Comparison of ENCODE assay signal across 29 cellular contexts in genomic region chr15:63329567-63330350, GRCh38. TPM values are rescaled to one million over a fixed set of nuclear protein-coding genes. Genes with fewer than 3 reads are reported as not detected.
"Had no signal": no experiment of that assay in that cellular context is flagged by ENCODE, and none has a peak within 500 bp of the region (broad histone marks: within the 10 kb centered on the region; RNA-seq: fewer than 3 reads in every experiment).

No MANE protein-coding gene starts in this region.

- ATAC-seq: activated CD8-positive, alpha-beta memory T cell treated with anti-CD3 and anti-CD28 coated beads, Interleukin-2, amount 10 ng/mL, durations not matched to agents 7 days and 5 days; activated T-helper 17 cell treated with anti-CD3 and anti-CD28 coated beads, Interleukin-2, amount 50 U/mL, for 72 hours; esophagus mucosa; gastroesophageal sphincter; heart left ventricle; left ventricle myocardium superior; naive thymus-derived CD8-positive, alpha-beta T cell; pancreas; stimulated activated effector memory CD8-positive, alpha-beta T cell treated with anti-CD3 and anti-CD28 coated beads, Interleukin-12 subunit alpha, Interleukin-12 subunit beta, amount 100 ng/mL, for 72 hours had no signal

- H3K4me1 Mint-ChIP-seq: activated B cell treated with CpG ODN at 0.5 μM for 24 hours; activated naive CD8-positive, alpha-beta T cell treated with anti-CD3 and anti-CD28 coated beads for 36 hours; activated T-helper 17 cell treated with anti-CD3 and anti-CD28 coated beads, Interleukin-2, amount 50 U/mL, for 72 hours; memory B cell; naive thymus-derived CD8-positive, alpha-beta T cell had no signal

- H3K4me3 Mint-ChIP-seq: activated B cell treated with CpG ODN at 0.5 μM for 24 hours; activated CD4-positive, alpha-beta memory T cell treated with anti-CD3 and anti-CD28 coated beads for 36 hours; activated CD8-positive, alpha-beta memory T cell treated with anti-CD3 and anti-CD28 coated beads, Interleukin-2, amount 10 ng/mL, durations not matched to agents 7 days and 5 days; activated naive CD8-positive, alpha-beta T cell treated with anti-CD3 and anti-CD28 coated beads for 36 hours; activated T-helper 17 cell treated with anti-CD3 and anti-CD28 coated beads, Interleukin-2, amount 50 U/mL, for 72 hours; memory B cell; naive thymus-derived CD8-positive, alpha-beta T cell; stimulated activated effector memory CD8-positive, alpha-beta T cell treated with anti-CD3 and anti-CD28 coated beads, Interleukin-12 subunit alpha, Interleukin-12 subunit beta, amount 100 ng/mL, for 72 hours; type B pancreatic cell had no signal

- H3K36me3 ChIP-seq: gastroesophageal sphincter, heart left ventricle, neutrophil, pancreas, right lobe of liver, stomach had no signal

- H3K9me3 ChIP-seq: gastroesophageal sphincter, heart left ventricle, neutrophil, pancreas, right lobe of liver, stomach, testis had no signal

- H3K27ac Mint-ChIP-seq: activated B cell treated with CpG ODN at 0.5 μM for 24 hours; activated CD4-positive, alpha-beta memory T cell treated with anti-CD3 and anti-CD28 coated beads for 36 hours; activated CD8-positive, alpha-beta memory T cell treated with anti-CD3 and anti-CD28 coated beads, Interleukin-2, amount 10 ng/mL, durations not matched to agents 7 days and 5 days; activated naive CD8-positive, alpha-beta T cell treated with anti-CD3 and anti-CD28 coated beads for 36 hours; activated T-helper 17 cell treated with anti-CD3 and anti-CD28 coated beads, Interleukin-2, amount 50 U/mL, for 72 hours; memory B cell; naive thymus-derived CD8-positive, alpha-beta T cell; stimulated activated effector memory CD8-positive, alpha-beta T cell treated with anti-CD3 and anti-CD28 coated beads, Interleukin-12 subunit alpha, Interleukin-12 subunit beta, amount 100 ng/mL, for 72 hours; type B pancreatic cell had no signal

- H3K27me3 Mint-ChIP-seq: activated B cell treated with CpG ODN at 0.5 μM for 24 hours; activated CD4-positive, alpha-beta memory T cell treated with anti-CD3 and anti-CD28 coated beads for 36 hours; activated CD8-positive, alpha-beta memory T cell treated with anti-CD3 and anti-CD28 coated beads, Interleukin-2, amount 10 ng/mL, durations not matched to agents 7 days and 5 days; activated naive CD8-positive, alpha-beta T cell treated with anti-CD3 and anti-CD28 coated beads for 36 hours had no signal

- H3K9me3 Mint-ChIP-seq: activated B cell treated with CpG ODN at 0.5 μM for 24 hours; activated CD4-positive, alpha-beta memory T cell treated with anti-CD3 and anti-CD28 coated beads for 36 hours; activated naive CD8-positive, alpha-beta T cell treated with anti-CD3 and anti-CD28 coated beads for 36 hours; activated T-helper 17 cell treated with anti-CD3 and anti-CD28 coated beads, Interleukin-2, amount 50 U/mL, for 72 hours; memory B cell; naive thymus-derived CD8-positive, alpha-beta T cell; stimulated activated effector memory CD8-positive, alpha-beta T cell treated with anti-CD3 and anti-CD28 coated beads, Interleukin-12 subunit alpha, Interleukin-12 subunit beta, amount 100 ng/mL, for 72 hours; type B pancreatic cell had no signal

- DNase-seq: activated B cell treated with CpG ODN at 0.5 μM for 24 hours; activated CD4-positive, alpha-beta memory T cell treated with anti-CD3 and anti-CD28 coated beads for 36 hours; activated CD4-positive, alpha-beta T cell treated with anti-CD3 and anti-CD28 coated beads for 4 hours; activated CD8-positive, alpha-beta memory T cell treated with anti-CD3 and anti-CD28 coated beads, Interleukin-2, amount 10 ng/mL, durations not matched to agents 7 days and 5 days; activated naive CD4-positive, alpha-beta T cell; activated naive CD8-positive, alpha-beta T cell treated with anti-CD3 and anti-CD28 coated beads for 36 hours; activated T-cell treated with anti-CD3 and anti-CD28 coated beads, Interleukin-2, amount 50 U/mL, for 1 hour; amniotic stem cell; caudate nucleus; heart left ventricle; kidney; left ventricle myocardium superior; naive thymus-derived CD8-positive, alpha-beta T cell; pancreas; right lobe of liver; small intestine; stimulated activated CD4-positive, alpha-beta T cell treated with anti-CD3 and anti-CD28 coated beads, Interleukin-15, amount 100 ng/mL, for 24 hours; stimulated activated CD4-positive, alpha-beta T cell treated with anti-CD3 and anti-CD28 coated beads, Interleukin-4, amount 100 ng/mL, for 1 hour; stomach; T-helper 9 cell; testis had no signal

- H3K36me3 Mint-ChIP-seq: activated CD4-positive, alpha-beta memory T cell treated with anti-CD3 and anti-CD28 coated beads for 36 hours; activated CD8-positive, alpha-beta memory T cell treated with anti-CD3 and anti-CD28 coated beads, Interleukin-2, amount 10 ng/mL, durations not matched to agents 7 days and 5 days; activated naive CD8-positive, alpha-beta T cell treated with anti-CD3 and anti-CD28 coated beads for 36 hours; memory B cell; naive thymus-derived CD8-positive, alpha-beta T cell; stimulated activated effector memory CD8-positive, alpha-beta T cell treated with anti-CD3 and anti-CD28 coated beads, Interleukin-12 subunit alpha, Interleukin-12 subunit beta, amount 100 ng/mL, for 72 hours; type B pancreatic cell had no signal

- H3K27ac ChIP-seq: coronary artery, gastroesophageal sphincter, heart left ventricle, neutrophil, pancreas, right lobe of liver, stomach, testis had no signal

- H3K4me3 ChIP-seq: coronary artery, gastroesophageal sphincter, heart left ventricle, pancreas, right lobe of liver, stomach, testis had no signal

- H3K4me1 ChIP-seq: gastroesophageal sphincter, pancreas, right lobe of liver, stomach had no signal

- H3K27me3 ChIP-seq: gastroesophageal sphincter, heart left ventricle, neutrophil, pancreas, right lobe of liver, stomach, testis had no signal

RNA-seq across cellular contexts. Expression of gene CA12, which starts 51.9 kb away (rescaled TPM):
- total RNA-seq: activated B cell treated with CpG ODN at 0.5 μM for 24 hours; naive thymus-derived CD8-positive, alpha-beta T cell had no signal
